Comparison of ENCODE assay signal across 9 cellular contexts in the genomic region with DNA sequence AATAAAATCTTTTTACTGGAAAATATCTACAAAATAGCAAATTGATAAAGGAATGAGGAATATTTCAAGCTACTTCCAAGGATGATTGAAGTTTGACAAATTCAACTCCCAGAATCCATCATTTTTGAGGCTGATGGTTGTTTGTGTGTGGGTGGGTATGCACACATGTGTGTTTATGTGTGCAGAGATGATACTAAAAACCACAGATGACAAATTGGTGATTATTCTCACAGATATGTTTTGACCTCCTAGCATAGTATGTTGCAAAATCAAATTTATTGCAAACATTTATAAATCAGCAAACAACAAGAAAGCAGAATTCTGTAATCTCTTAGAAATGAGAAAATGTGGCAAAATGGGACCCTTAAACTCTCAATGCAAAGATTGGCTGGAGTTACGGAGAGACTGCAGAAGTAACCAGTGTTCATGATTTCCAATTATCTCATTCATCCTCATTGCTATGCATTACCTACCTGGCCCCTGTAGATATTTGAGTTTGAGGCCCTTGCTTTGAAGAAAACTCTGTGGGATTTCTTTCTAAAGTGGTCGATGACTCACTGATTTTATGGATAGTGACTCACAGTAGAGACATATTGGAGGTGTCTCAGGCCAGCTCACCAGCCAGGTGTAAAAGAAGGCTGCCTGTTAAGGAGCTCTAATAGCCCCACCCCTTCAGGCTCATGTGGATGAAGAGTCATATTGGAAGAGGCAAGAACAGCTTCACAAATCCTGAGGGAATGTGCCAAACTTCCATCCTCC. TPM values are rescaled to one million over a fixed set of nuclear protein-coding genes. Genes with fewer than 3 reads are reported as not detected.
DNase-seq lines count a peak whose midpoint lies in the region; ATAC-seq, FAIRE-seq and TF ChIP-seq lines count a peak whose summit lies in the region.
"Had no signal": no experiment of that assay in that cellular context is flagged by ENCODE, and none has a peak within 500 bp of the region (broad histone marks: within the 10 kb centered on the region; RNA-seq: fewer than 3 reads in every experiment).

No MANE protein-coding gene starts in this region.

- DNase-seq in A549 (ENCODE audit: low read depth in 1 of 2, low spot score in 1 of 2) = peak; percentile 64 to 86
- DNase-seq in LHCN-M2 (ENCODE audit: low read depth) = peak; percentile 71
- peak; percentile 79 for DNase-seq in activated effector memory CD4-positive, alpha-beta T cell treated with anti-CD3 and anti-CD28 coated beads, Interleukin-2, amount 50 U/mL, for 16 hours
- no peak for DNase-seq in mesothelial cell of epicardium (ENCODE audit: low spot score in 2 of 2, unreplicated experiment in 2 of 2)
- no peak for DNase-seq in KBM-7
- DNase-seq in dorsolateral prefrontal cortex = no peak
- DNase-seq in NAMALWA (ENCODE audit: low spot score) = no peak

- ATAC-seq in A549 (peak; percentile 76 to 80), HG02884 (IDR thresholded peaks at IDR 0.05; ENCODE audit: unreplicated experiment) (no peak)

- H3K27ac ChIP-seq in A549 (peak overlapping the region; percentile 81 to 91), dorsolateral prefrontal cortex (no peak overlapping the region)

- H3K9me3 Mint-ChIP-seq in mesothelial cell of epicardium = no peaks in the 10 kb centered on the region

- peak overlapping the region; percentile 71 for H3K4me2 ChIP-seq in A549

- peak; percentile 87 for FAIRE-seq in A549 (lab: Jason Lieb, UNC)
- FAIRE-seq: G401.6 had no signal

- POLR2A ChIA-PET in A549 (lab: Yijun Ruan, JAX) = interaction anchor here (0.7 to 2.7 kb wide), 8 partner anchors 15 to 182 kb away, joined by 3 to 56 read pairs (median 4); a partner anchor contains a TSS

- no peaks in the 10 kb centered on the region for H3K27me3 Mint-ChIP-seq in mesothelial cell of epicardium (ENCODE audit: low read depth)

- TF ChIP-seq POLR2A in A549 (IDR thresholded peaks at IDR 0.05; ENCODE audit: low read length) = no peak

- no peaks in the 10 kb centered on the region for H3K9me3 ChIP-seq in A549

- WGBS in A549 (ENCODE audit: missing lambda C conversion rate) = 4% methylated on average over 2 of the region's 2 CpGs

- H3K4me3 Mint-ChIP-seq in mesothelial cell of epicardium = no peak overlapping the region

- in situ Hi-C loops in KBM-7 (cut with MboI; ENCODE audit: low pct_unique_long_range_greater_than_20kb, low sequenced_read_pairs) = no loop called here

- no peak overlapping the region for H3K4me3 ChIP-seq in A549
- no peak overlapping the region for H3K4me3 ChIP-seq in dorsolateral prefrontal cortex

- H3K4me1 Mint-ChIP-seq in mesothelial cell of epicardium = peaks cover 62% of the 10 kb centered on the region

- no peaks in the 10 kb centered on the region for H3K27me3 ChIP-seq in dorsolateral prefrontal cortex

- intact Hi-C loops in dorsolateral prefrontal cortex (cut with DNase I) = no loop called here

- TF ChIP-seq EP300 in A549 (IDR thresholded peaks at IDR 0.05) = peak; percentile 43 to 48; a peak in 2 of 5 replicates

- TF ChIP-seq CTCF in A549 (IDR thresholded peaks at IDR 0.05) = no peak
- TF ChIP-seq CTCF in mesothelial cell of epicardium (IDR thresholded peaks at IDR 0.05; ENCODE audit: unreplicated experiment) = no peak
- no peak for TF ChIP-seq CTCF in dorsolateral prefrontal cortex (IDR thresholded peaks at IDR 0.05 in 54 of 56, conservative IDR thresholded peaks at IDR 0.05 in 2 of 56; ENCODE audit: low read depth in 1 of 56, partially characterized antibody in 56 of 56)

- H3K27ac Mint-ChIP-seq in mesothelial cell of epicardium = peak overlapping the region; percentile 91

- peaks cover 76% of the 10 kb centered on the region for H3K4me1 ChIP-seq in A549

- peak; percentile 27 to 46; a peak in 4 of 5 replicates for TF ChIP-seq RAD21 in A549 (conservative IDR thresholded peaks at IDR 0.05 in 1 of 2, IDR thresholded peaks at IDR 0.05 in 1 of 2)

- no peaks in the 10 kb centered on the region for H3K36me3 Mint-ChIP-seq in mesothelial cell of epicardium

- CTCF ChIA-PET in A549 (lab: Yijun Ruan, JAX) = interaction anchor here (1.0 to 2.4 kb wide), 5 partner anchors 15 to 346 kb away, joined by 3 to 8 read pairs (median 6); no protein-coding TSS in a partner anchor

TF ChIP-seq in A549, 52 proteins besides CTCF, POLR2A, EP300 and RAD21 (continues in another document):
- TF ChIP-seq BHLHE40 (IDR thresholded peaks at IDR 0.05; ENCODE audit: low read depth, low read length) (no peak), KDM1A (IDR thresholded peaks at IDR 0.05; ENCODE audit: low read depth) (no peak), CHD2 (IDR thresholded peaks at IDR 0.05; ENCODE audit: low read length, partially characterized antibody) (no peak), TP53 (CRISPR knock-in tag; IDR thresholded peaks at IDR 0.05) (no peak), ZNF302 (CRISPR knock-in tag; IDR thresholded peaks at IDR 0.05) (no peak), CBX8 (IDR thresholded peaks at IDR 0.05) (no peak), FOSB (CRISPR knock-in tag; IDR thresholded peaks at IDR 0.05) (no peak), SMC3 (IDR thresholded peaks at IDR 0.05) (peak; percentile 29; the same call in 1 of the 3 replicates), HEYL (CRISPR knock-in tag; IDR thresholded peaks at IDR 0.05) (no peak), CHD4 (IDR thresholded peaks at IDR 0.05; ENCODE audit: borderline replicate concordance) (no peak), CEBPB (IDR thresholded peaks at IDR 0.05) (no peak), KDM5A (IDR thresholded peaks at IDR 0.05) (no peak), ZC3H11A (IDR thresholded peaks at IDR 0.05) (no peak), EHF (CRISPR knock-in tag; IDR thresholded peaks at IDR 0.05) (no peak), EHMT2 (IDR thresholded peaks at IDR 0.05; ENCODE audit: low read depth) (no peak), HDAC2 (IDR thresholded peaks at IDR 0.05) (no peak), FOSL2 (IDR thresholded peaks at IDR 0.05) (peak; percentile 94), FOSL2 (CRISPR knock-in tag; IDR thresholded peaks at IDR 0.05) (peak; percentile 98), RFX5 (IDR thresholded peaks at IDR 0.05) (no peak), MAFK (IDR thresholded peaks at IDR 0.05; ENCODE audit: partially characterized antibody) (no peak), NFE2L2 (conservative IDR thresholded peaks at IDR 0.05; ENCODE audit: low read length) (no peak)
- TF ChIP-seq, protein P1, sequence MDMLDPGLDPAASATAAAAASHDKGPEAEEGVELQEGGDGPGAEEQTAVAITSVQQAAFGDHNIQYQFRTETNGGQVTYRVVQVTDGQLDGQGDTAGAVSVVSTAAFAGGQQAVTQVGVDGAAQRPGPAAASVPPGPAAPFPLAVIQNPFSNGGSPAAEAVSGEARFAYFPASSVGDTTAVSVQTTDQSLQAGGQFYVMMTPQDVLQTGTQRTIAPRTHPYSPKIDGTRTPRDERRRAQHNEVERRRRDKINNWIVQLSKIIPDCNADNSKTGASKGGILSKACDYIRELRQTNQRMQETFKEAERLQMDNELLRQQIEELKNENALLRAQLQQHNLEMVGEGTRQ (IDR thresholded peaks at IDR 0.05) = no peak
- TF ChIP-seq, protein P2, sequence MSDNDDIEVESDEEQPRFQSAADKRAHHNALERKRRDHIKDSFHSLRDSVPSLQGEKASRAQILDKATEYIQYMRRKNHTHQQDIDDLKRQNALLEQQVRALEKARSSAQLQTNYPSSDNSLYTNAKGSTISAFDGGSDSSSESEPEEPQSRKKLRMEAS (IDR thresholded peaks at IDR 0.05) = peak; percentile 35; the same call in 1 of the 2 replicates
- TF ChIP-seq, protein P3, sequence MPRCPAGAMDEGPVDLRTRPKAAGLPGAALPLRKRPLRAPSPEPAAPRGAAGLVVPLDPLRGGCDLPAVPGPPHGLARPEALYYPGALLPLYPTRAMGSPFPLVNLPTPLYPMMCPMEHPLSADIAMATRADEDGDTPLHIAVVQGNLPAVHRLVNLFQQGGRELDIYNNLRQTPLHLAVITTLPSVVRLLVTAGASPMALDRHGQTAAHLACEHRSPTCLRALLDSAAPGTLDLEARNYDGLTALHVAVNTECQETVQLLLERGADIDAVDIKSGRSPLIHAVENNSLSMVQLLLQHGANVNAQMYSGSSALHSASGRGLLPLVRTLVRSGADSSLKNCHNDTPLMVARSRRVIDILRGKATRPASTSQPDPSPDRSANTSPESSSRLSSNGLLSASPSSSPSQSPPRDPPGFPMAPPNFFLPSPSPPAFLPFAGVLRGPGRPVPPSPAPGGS (IDR thresholded peaks at IDR 0.05) = no peak
- TF ChIP-seq, protein P4, sequence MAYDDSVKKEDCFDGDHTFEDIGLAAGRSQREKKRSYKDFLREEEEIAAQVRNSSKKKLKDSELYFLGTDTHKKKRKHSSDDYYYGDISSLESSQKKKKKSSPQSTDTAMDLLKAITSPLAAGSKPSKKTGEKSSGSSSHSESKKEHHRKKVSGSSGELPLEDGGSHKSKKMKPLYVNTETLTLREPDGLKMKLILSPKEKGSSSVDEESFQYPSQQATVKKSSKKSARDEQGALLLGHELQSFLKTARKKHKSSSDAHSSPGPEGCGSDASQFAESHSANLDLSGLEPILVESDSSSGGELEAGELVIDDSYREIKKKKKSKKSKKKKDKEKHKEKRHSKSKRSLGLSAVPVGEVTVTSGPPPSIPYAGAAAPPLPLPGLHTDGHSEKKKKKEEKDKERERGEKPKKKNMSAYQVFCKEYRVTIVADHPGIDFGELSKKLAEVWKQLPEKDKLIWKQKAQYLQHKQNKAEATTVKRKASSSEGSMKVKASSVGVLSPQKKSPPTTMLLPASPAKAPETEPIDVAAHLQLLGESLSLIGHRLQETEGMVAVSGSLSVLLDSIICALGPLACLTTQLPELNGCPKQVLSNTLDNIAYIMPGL (CRISPR knock-in tag; IDR thresholded peaks at IDR 0.05; ENCODE audit: borderline replicate concordance) = no peak

RNA-seq across cellular contexts. Expression of a gene that starts 44.6 kb away (rescaled TPM):
- 0.12 and 0.29 TPM in 2 replicates for polyA plus RNA-seq in A549 (2011; rRNA removed)
- polyA plus RNA-seq in A549 (2012; cell fraction: cytosol; rRNA removed) = 0.01 and 0.03 TPM in 2 replicates
- polyA plus RNA-seq in A549 (2012; cell fraction: nucleus; rRNA removed) = 0.04 TPM in 1 of 2 replicates, not detected in the other
- polyA plus RNA-seq in A549 (2017; fragmentation: RNase III; extraction: RNeasy Plus Mini Kit Qiagen cat#74134 plus additional on column Dnase treatment) = 0.01 to 0.18 TPM (median 0.17 TPM) in 3 replicates
- 0.12 and 0.49 TPM in 2 replicates for polyA minus RNA-seq in A549 (2011; rRNA and poly(A)+ RNA removed)
- not detected in 2 replicates for total RNA-seq in LHCN-M2 (2014; rRNA removed)
- 0.06 TPM for polyA plus RNA-seq in LHCN-M2 (2012)
- 0.22 to 0.29 TPM in 2 of 3 replicates, not detected in the other for total RNA-seq in mesothelial cell of epicardium
- total RNA-seq in dorsolateral prefrontal cortex = 1 to 10 TPM in 93 of 120 experiments, under 1 TPM in 27; 0.21 to 6.0 (median 1.5) TPM

Comparison
In these comparisons a context has a peak if more than half of its experiments do, and no peak if none do; other contexts are left out.
1. DNase-seq: peak in A549 (2 of 2), LHCN-M2 (single experiment) and activated effector memory CD4-positive, alpha-beta T cell treated with anti-CD3 and anti-CD28 coated beads, Interleukin-2, amount 50 U/mL, for 16 hours (single experiment); none in mesothelial cell of epicardium (0 of 2), KBM-7 (single experiment), dorsolateral prefrontal cortex (0 of 10) and NAMALWA (single experiment).
2. H3K27ac ChIP-seq: peak in A549 (2 of 2); none in dorsolateral prefrontal cortex (0 of 59).